ENCODE assay signal across 12 cellular contexts in the genomic region with DNA sequence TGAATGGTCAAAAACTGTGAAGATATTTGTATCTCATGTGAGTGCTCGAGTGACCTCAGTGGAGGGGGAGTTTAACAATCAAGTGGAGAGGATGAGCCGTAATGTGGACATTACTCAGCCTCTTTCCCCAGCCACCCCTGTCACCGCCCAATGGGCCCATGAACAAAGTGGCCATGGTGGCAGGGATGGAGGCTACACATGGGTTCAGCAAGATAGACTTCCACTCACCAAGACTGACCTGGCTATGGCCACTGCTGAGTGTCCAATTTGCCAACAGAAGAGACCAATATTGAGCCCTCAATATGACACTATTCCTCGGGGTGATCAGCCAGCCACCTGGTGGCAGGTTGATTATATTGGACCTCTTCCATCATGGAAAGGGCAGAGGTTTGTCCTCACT. TPM values are rescaled to one million over a fixed set of nuclear protein-coding genes. Genes with fewer than 3 reads are reported as not detected.
A peak's percentile ranks its signal among the peaks of the same experiment; 100 is the strongest.
DNase-seq lines count a peak whose midpoint lies in the region; ATAC-seq and TF ChIP-seq lines count a peak whose summit lies in the region.
"Not testable (repeated sequence)": the region's sequence is repeated elsewhere in the genome, so short reads cannot be mapped to it uniquely, and the experiment has no call there.
"Had no signal": no experiment of that assay in that cellular context is flagged by ENCODE, and none has a peak within 500 bp of the region (broad histone marks: within the 10 kb centered on the region; RNA-seq: fewer than 3 reads in every experiment).

No MANE protein-coding gene starts in this region.

- not testable (repeated sequence) for H3K27ac Mint-ChIP-seq in H9; WTC11; mesothelial cell of epicardium; osteocyte (ENCODE audit: unreplicated experiment); type B pancreatic cell

- H3K9ac ChIP-seq in H9 (ENCODE audit: extremely low read depth, insufficient read length, low read length); MM.1S (ENCODE audit: low read length): not testable (repeated sequence)

- not testable (repeated sequence) for H3K23ac ChIP-seq in H9 (ENCODE audit: insufficient read length, low read depth, low read length)

- not testable (repeated sequence) for H3K4me3 ChIP-seq in MM.1S (ENCODE audit: low read length); esophagus muscularis mucosa

- peak; percentile 23 for DNase-seq in H9
- DNase-seq in MM.1S, result peak; percentile 14
- not testable (repeated sequence) for DNase-seq in WTC11 (ENCODE audit: low spot score); mesothelial cell of epicardium (ENCODE audit: low spot score in 2 of 2, unreplicated experiment in 2 of 2)
- DNase-seq in ecto neural progenitor cell (ENCODE audit: low spot score), result peak; percentile 39
- DNase-seq in esophagus muscularis mucosa (ENCODE audit: extremely low spot score), result peak; percentile 21
- peak; percentile 70 for DNase-seq in osteocyte (ENCODE audit: extremely low spot score, unreplicated experiment)
- DNase-seq in type B pancreatic cell (ENCODE audit: extremely low spot score, unreplicated experiment), result peak; percentile 27

- TF ChIP-seq EP300 in esophagus muscularis mucosa (IDR thresholded peaks at IDR 0.05), result not testable (repeated sequence)

- not testable (repeated sequence) for H3K56ac ChIP-seq in H9 (ENCODE audit: insufficient read length, low read depth, low read length)

- not testable (repeated sequence) for H3K27me3 ChIP-seq in H9 (ENCODE audit: insufficient read depth, low read length); MM.1S (replicated peaks; ENCODE audit: insufficient read depth, low read length); esophagus muscularis mucosa

- H2AK5ac ChIP-seq in H9 (ENCODE audit: insufficient read length, low read length), result not testable (repeated sequence)

- not testable (repeated sequence) for H2AFZ ChIP-seq in H9 (ENCODE audit: low read length); MM.1S (ENCODE audit: low read length)

- H3K79me1 ChIP-seq in H9 (ENCODE audit: insufficient read depth, low read depth, low read length, poor library complexity, severe bottlenecking), result not testable (repeated sequence)

- H3K14ac ChIP-seq in H9 (ENCODE audit: insufficient read depth, low read length), result not testable (repeated sequence)

- H2BK15ac ChIP-seq in H9 (ENCODE audit: low read depth, low read length), result not testable (repeated sequence)

- POLR2A ChIA-PET in WTC11 (lab: Charles Lee), result not testable (repeated sequence)

- not testable (repeated sequence) for H3K36me3 ChIP-seq in MM.1S (replicated peaks; ENCODE audit: insufficient read depth, low read length); esophagus muscularis mucosa

- H3K79me2 ChIP-seq in H9 (ENCODE audit: insufficient read depth, low read length); MM.1S (ENCODE audit: low read length): not testable (repeated sequence)

- not testable (repeated sequence) for H3K4me3 Mint-ChIP-seq in H9; WTC11; mesothelial cell of epicardium; osteocyte (ENCODE audit: unreplicated experiment); type B pancreatic cell

- not testable (repeated sequence) for ATAC-seq in WTC11

- H2BK20ac ChIP-seq in H9 (ENCODE audit: low read depth, low read length, poor library complexity, severe bottlenecking), result not testable (repeated sequence)

- not testable (repeated sequence) for H4K20me1 ChIP-seq in H9 (ENCODE audit: control insufficient read depth, insufficient read depth, insufficient read length); MM.1S (ENCODE audit: insufficient read depth, low read length)

- not testable (repeated sequence) for H3T11ph ChIP-seq in H9 (ENCODE audit: low read length)

- H3K18ac ChIP-seq in H9 (ENCODE audit: insufficient read length, low read depth, low read length), result not testable (repeated sequence)

- H3K9me3 ChIP-seq in H9 (ENCODE audit: control insufficient read depth, low read depth, low read length); MM.1S (replicated peaks; ENCODE audit: insufficient read depth, low read length): not testable (repeated sequence)
- peaks cover 0 to 13% (median 0%) of the 10 kb centered on the region in 4 donors for H3K9me3 ChIP-seq in esophagus muscularis mucosa

- not testable (repeated sequence) for H3K4me1 Mint-ChIP-seq in H9; WTC11; mesothelial cell of epicardium; osteocyte (ENCODE audit: unreplicated experiment); type B pancreatic cell (ENCODE audit: unreplicated experiment)

- H3K4me2 ChIP-seq in H9 (ENCODE audit: insufficient read depth, insufficient read length, low read length); MM.1S (ENCODE audit: low read depth, low read length): not testable (repeated sequence)

- no CpG with 5 or more reads among the region's 4 CpGs for WGBS in H9 (ENCODE audit: extremely low coverage, insufficient read length, low lambda C conversion rate)
- WGBS in esophagus muscularis mucosa, result 88% methylated on average over 4 of the region's 4 CpGs

- intact Hi-C loops in esophagus muscularis mucosa (cut with DNase I), result not testable (repeated sequence)

- not testable (repeated sequence) for H4K8ac ChIP-seq in H9 (replicated peaks; ENCODE audit: insufficient read length, low read depth, low read length)

- H3K36me3 Mint-ChIP-seq in H9 (ENCODE audit: insufficient read depth in 1 of 3, low read depth in 3 of 3); mesothelial cell of epicardium; osteocyte (ENCODE audit: unreplicated experiment); type B pancreatic cell: not testable (repeated sequence)
- H3K36me3 Mint-ChIP-seq in WTC11, result peaks cover 16% of the 10 kb centered on the region

- not testable (repeated sequence) for H3K4ac ChIP-seq in H9 (ENCODE audit: low read depth, low read length)

- not testable (repeated sequence) for H3K9me2 ChIP-seq in MM.1S (replicated peaks; ENCODE audit: insufficient read depth, low read length)

- not testable (repeated sequence) for TF ChIP-seq POLR2A in esophagus muscularis mucosa (IDR thresholded peaks at IDR 0.05; ENCODE audit: low read depth)

- not testable (repeated sequence) for H2BK120ac ChIP-seq in H9 (ENCODE audit: low read depth, low read length, poor library complexity, severe bottlenecking)

- H3F3A ChIP-seq in MM.1S (ENCODE audit: insufficient read depth, low read length), result not testable (repeated sequence)

- not testable (repeated sequence) for H3K23me2 ChIP-seq in H9 (ENCODE audit: insufficient read length, low read depth, low read length, poor library complexity, severe bottlenecking)

- H3K9me3 Mint-ChIP-seq in H9 (peaks cover 17% of the 10 kb centered on the region in 2 experiments; a peak in 4 of 5 replicates), WTC11 (peaks cover 30% of the 10 kb centered on the region), mesothelial cell of epicardium (peaks cover 19% of the 10 kb centered on the region), osteocyte (ENCODE audit: unreplicated experiment) (peaks cover 12% of the 10 kb centered on the region), type B pancreatic cell (peaks cover 11% of the 10 kb centered on the region)

- not testable (repeated sequence) for H4K5ac ChIP-seq in H9 (ENCODE audit: insufficient read length, low read depth, low read length)

- not testable (repeated sequence) for H3K27me3 Mint-ChIP-seq in H9 (ENCODE audit: low read depth); WTC11 (ENCODE audit: low read depth); osteocyte (ENCODE audit: unreplicated experiment)
- H3K27me3 Mint-ChIP-seq in mesothelial cell of epicardium (ENCODE audit: low read depth), result peaks cover 23% of the 10 kb centered on the region
- H3K27me3 Mint-ChIP-seq in type B pancreatic cell, result peaks cover 14% of the 10 kb centered on the region

- TF ChIP-seq CTCF in H9 (conservative IDR thresholded peaks at IDR 0.05), result peak; percentile 25; the same call in 1 of the 3 replicates
- TF ChIP-seq CTCF in MM.1S (IDR thresholded peaks at IDR 0.05; ENCODE audit: low read length), result peak; percentile 18; the same call in 1 of the 2 replicates
- not testable (repeated sequence) for TF ChIP-seq CTCF in WTC11 (IDR thresholded peaks at IDR 0.05); esophagus muscularis mucosa (IDR thresholded peaks at IDR 0.05); osteocyte (IDR thresholded peaks at IDR 0.05); type B pancreatic cell (conservative IDR thresholded peaks at IDR 0.05)
- peak; percentile 27 for TF ChIP-seq CTCF in mesothelial cell of epicardium (IDR thresholded peaks at IDR 0.05; ENCODE audit: unreplicated experiment)

- not testable (repeated sequence) for H3K27ac ChIP-seq in H9 (ENCODE audit: insufficient read length, low read depth, low read length); MM.1S (ENCODE audit: low read length); esophagus muscularis mucosa (replicated peaks in 1 of 4)

- CTCF ChIA-PET in WTC11 (lab: Charles Lee), result not testable (repeated sequence)

- H2BK12ac ChIP-seq in H9 (ENCODE audit: insufficient read length, low read depth, low read length), result not testable (repeated sequence)

- H4K91ac ChIP-seq in H9 (ENCODE audit: insufficient read length, low read depth, low read length), result not testable (repeated sequence)

- not testable (repeated sequence) for H2BK5ac ChIP-seq in H9 (ENCODE audit: insufficient read length, low read length)

- H3K4me1 ChIP-seq in H9 (ENCODE audit: insufficient read depth, low read length); MM.1S (ENCODE audit: low read length); esophagus muscularis mucosa: not testable (repeated sequence)

RNA-seq across cellular contexts. Expression of gene CCL4L2, which starts 10.8 kb away (rescaled TPM):
- total RNA-seq in H9 (2021), result not detected in 2 replicates
- 0.32 TPM in 1 of 3 replicates, not detected in the others for total RNA-seq in WTC11 (2021)
- total RNA-seq in esophagus muscularis mucosa, result under 1 TPM in 1 of 4 donors, not detected in 3; 0.80 TPM
- total RNA-seq in mesothelial cell of epicardium, result not detected in 3 replicates
- total RNA-seq in osteocyte, result not detected in 2 replicates
- total RNA-seq in type B pancreatic cell (ENCODE audit: low replicate concordance), result 0.45 TPM in 1 of 2 replicates, not detected in the other
- total RNA-seq: A673; CD4-positive, CD25-positive, alpha-beta regulatory T cell; G401 had no signal

RNA-seq across cellular contexts. Expression of gene CCL3L1, which starts 25.1 kb away (rescaled TPM):
- 0.29 TPM in 1 of 2 replicates, not detected in the other for total RNA-seq in H9 (2021)
- not detected in 3 replicates for total RNA-seq in WTC11 (2021)
- total RNA-seq in esophagus muscularis mucosa, result not detected
- total RNA-seq in mesothelial cell of epicardium, result not detected in 3 replicates
- not detected in 2 replicates for total RNA-seq in osteocyte
- 0.41 TPM in 1 of 2 replicates, not detected in the other for total RNA-seq in type B pancreatic cell (ENCODE audit: low replicate concordance)
- total RNA-seq: A673; CD4-positive, CD25-positive, alpha-beta regulatory T cell; G401 had no signal

RNA-seq across cellular contexts. Expression of gene TBC1D3I, which starts 42.7 kb away (rescaled TPM):
- total RNA-seq in H9 (2021) (0.35 TPM in 1 of 2 replicates, not detected in the other), WTC11 (2021) (0.27 to 0.53 TPM (median 0.39 TPM) in 3 replicates), esophagus muscularis mucosa (under 1 TPM in 1 of 4 donors, not detected in 3; 0.19 TPM), mesothelial cell of epicardium (0.60 to 1.3 TPM (median 0.80 TPM) in 3 replicates), osteocyte (0.42 and 1.0 TPM in 2 replicates), type B pancreatic cell (ENCODE audit: low replicate concordance) (0.24 TPM in 2 replicates)
- total RNA-seq: Daoy, G401 had no signal

RNA-seq across cellular contexts. Expression of gene TBC1D3B, which starts 45.3 kb away (rescaled TPM):
- total RNA-seq in H9 (2021), result 5.5 and 8.8 TPM in 2 replicates
- total RNA-seq in WTC11 (2021), result 6.3 to 7.9 TPM (median 7.7 TPM) in 3 replicates
- 1 to 10 TPM in 3 of 4 donors, not detected in 1; 2.1 to 5.8 (median 2.7) TPM for total RNA-seq in esophagus muscularis mucosa
- 27.9 to 28.4 TPM (median 28.2 TPM) in 3 replicates for total RNA-seq in mesothelial cell of epicardium
- total RNA-seq in osteocyte, result 11.7 and 12.6 TPM in 2 replicates
- 14.5 and 18.0 TPM in 2 replicates for total RNA-seq in type B pancreatic cell (ENCODE audit: low replicate concordance)
- total RNA-seq: Daoy, G401 had no signal
